Comparison of ENCODE assay signal across 20 cellular contexts in the genomic region with DNA sequence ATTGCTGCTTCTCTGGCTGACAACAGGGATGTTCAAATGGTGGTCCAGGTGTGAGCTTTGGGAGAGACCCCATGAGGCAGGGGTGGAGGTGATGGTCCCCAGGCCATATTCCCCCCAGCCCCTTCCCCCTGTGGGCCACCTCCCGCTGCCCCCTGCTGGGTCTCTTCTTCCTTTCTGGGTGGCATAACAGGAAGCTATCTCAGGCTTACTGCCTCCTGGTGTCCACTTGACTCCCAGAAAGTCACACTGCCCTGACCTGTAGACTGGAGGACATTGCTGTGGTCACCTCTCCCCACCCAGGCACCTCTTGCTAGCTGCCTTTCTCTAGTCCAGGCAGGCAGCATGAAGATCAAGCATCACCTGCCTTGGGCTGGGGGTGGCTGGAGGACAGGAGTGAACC.
"Had no signal": no experiment of that assay in that cellular context is flagged by ENCODE, and none has a peak within 500 bp of the region (broad histone marks: within the 10 kb centered on the region; RNA-seq: fewer than 3 reads in every experiment).

No MANE protein-coding gene starts in this region.

- ATAC-seq: activated CD4-positive, alpha-beta T cell treated with anti-CD3 and anti-CD28 coated beads for 36 hours; activated naive CD4-positive, alpha-beta T cell treated with anti-CD3 and anti-CD28 coated beads, Interleukin-2, amount 50 U/mL, for 72 hours; body of pancreas; gastrocnemius medialis; heart left ventricle; left lobe of liver; natural killer cell had no signal

- H3K27me3 ChIP-seq: body of pancreas, heart left ventricle, thyroid gland had no signal

- H3K4me3 ChIP-seq: body of pancreas, gastrocnemius medialis, heart left ventricle, lung, thyroid gland had no signal

- H3K27ac ChIP-seq: body of pancreas, gastrocnemius medialis, heart left ventricle, thyroid gland had no signal

- H3K36me3 ChIP-seq: gastrocnemius medialis, heart left ventricle, thyroid gland had no signal

- H3K9me3 ChIP-seq: body of pancreas, gastrocnemius medialis, heart left ventricle, thyroid gland had no signal

- DNase-seq: activated CD4-positive, alpha-beta T cell treated with anti-CD3 and anti-CD28 coated beads for 36 hours; activated CD4-positive, alpha-beta T cell treated with anti-CD3 and anti-CD28 coated beads, Interleukin-2, amount 50 U/mL, for 48 hours; activated gamma-delta T cell treated with Interleukin-2 at 50 U/mL for 16 hours; activated T-cell treated with anti-CD3 and anti-CD28 coated beads for 4 hours; amygdala; body of pancreas; central memory CD4-positive, alpha-beta T cell; cortex of kidney; gastrocnemius medialis; heart left ventricle; kidney; natural killer cell; retina; stimulated activated CD4-positive, alpha-beta T cell treated with anti-CD3 and anti-CD28 coated beads, Interleukin-1b, Interleukin-23, amount 100 ng/mL, for 48 hours; stimulated activated CD8-positive, alpha-beta memory T cell treated with anti-CD3 and anti-CD28 coated beads, Interleukin-4, amount 100 ng/mL, for 48 hours; stimulated activated naive CD4-positive, alpha-beta T cell treated with Interleukin-2 at 50 U/mL for 16 hours; thyroid gland had no signal
